In genomic region chr15:64013179-64014043, GRCh38 we compare ENCODE assay signal across 8 cellular contexts. TPM values are rescaled to one million over a fixed set of nuclear protein-coding genes. Genes with fewer than 3 reads are reported as not detected.
DNase-seq lines count a peak whose midpoint lies in the region; ATAC-seq and TF ChIP-seq lines count a peak whose summit lies in the region.
"Had no signal": no experiment of that assay in that cellular context is flagged by ENCODE, and none has a peak within 500 bp of the region (broad histone marks: within the 10 kb centered on the region; RNA-seq: fewer than 3 reads in every experiment).

No MANE protein-coding gene starts in this region.

- H3K4me3 ChIP-seq in CD4-positive, alpha-beta memory T cell (ENCODE audit: low read length in 2 of 2): no peak overlapping the region
- no peak overlapping the region for H3K4me3 ChIP-seq in neutrophil (ENCODE audit: low read depth in 1 of 2, low read length in 1 of 2)

- no peak for DNase-seq in CD4-positive, alpha-beta memory T cell
- peak; percentile 33 for DNase-seq in GM03348 (ENCODE audit: low spot score)
- no peak for DNase-seq in central memory CD8-positive, alpha-beta T cell (ENCODE audit: low spot score in 2 of 2)
- DNase-seq in stimulated activated naive CD4-positive, alpha-beta T cell (lab: John Stamatoyannopoulos, UW): no peak
- DNase-seq in SKM-1 treated with dmso at 0.1 percent for 144 hours (lab: John Stamatoyannopoulos, UW; ENCODE audit: unreplicated experiment): no peak
- DNase-seq: activated CD8-positive, alpha-beta memory T cell treated with anti-CD3 and anti-CD28 coated beads, Interleukin-2, amount 50 U/mL, for 4 hours had no signal

- no peaks in the 10 kb centered on the region for H3K36me3 ChIP-seq in CD4-positive, alpha-beta memory T cell (ENCODE audit: insufficient read depth, low read length)
- peaks cover 2% of the 10 kb centered on the region for H3K36me3 ChIP-seq in neutrophil

- H3K9me3 ChIP-seq in CD4-positive, alpha-beta memory T cell (ENCODE audit: control insufficient read depth in 1 of 2, low read length in 2 of 2): no peaks in the 10 kb centered on the region
- H3K9me3 ChIP-seq in neutrophil: no peaks in the 10 kb centered on the region

- CTCF ChIA-PET in CD4-positive, alpha-beta memory T cell (lab: Charles Lee; ENCODE audit: partially characterized antibody): interaction anchor here (0.9 to 10.8 kb wide), 3 partner anchors 33 to 261 kb away, joined by 4 to 154 read pairs (median 5); partner anchors contain the start of gene DAPK2

- no peak for TF ChIP-seq CTCF in neutrophil (IDR thresholded peaks at IDR 0.05)

- intact Hi-C loops in CD4-positive, alpha-beta memory T cell (cut with micrococcal nuclease): no loop called here

- POLR2A ChIA-PET in CD4-positive, alpha-beta memory T cell (lab: Charles Lee; ENCODE audit: partially characterized antibody): no interaction called here

- H3K4me3 Mint-ChIP-seq in CD4-positive, alpha-beta memory T cell: peak overlapping the region in 1 of 8 donors; percentile 13
- no peak overlapping the region for H3K4me3 Mint-ChIP-seq in central memory CD8-positive, alpha-beta T cell

- H3K27ac Mint-ChIP-seq in CD4-positive, alpha-beta memory T cell: peak overlapping the region in 6 of 7 donors; percentile 45 to 90 (median 69)
- peak overlapping the region; percentile 98 for H3K27ac Mint-ChIP-seq in central memory CD8-positive, alpha-beta T cell (ENCODE audit: low read depth)

- H3K9me3 Mint-ChIP-seq in CD4-positive, alpha-beta memory T cell: no peaks in the 10 kb centered on the region
- no peaks in the 10 kb centered on the region for H3K9me3 Mint-ChIP-seq in central memory CD8-positive, alpha-beta T cell

- no peaks in the 10 kb centered on the region for H3K27me3 Mint-ChIP-seq in CD4-positive, alpha-beta memory T cell
- H3K27me3 Mint-ChIP-seq in central memory CD8-positive, alpha-beta T cell: no peaks in the 10 kb centered on the region

- H3K27ac ChIP-seq in CD4-positive, alpha-beta memory T cell (ENCODE audit: low read depth, low read length): no peak overlapping the region
- H3K27ac ChIP-seq in neutrophil: peak overlapping the region; percentile 75

- no peak for ATAC-seq in central memory CD8-positive, alpha-beta T cell (replicated peaks; ENCODE audit: extremely low read depth, poor library complexity, severe bottlenecking)
- no peak for ATAC-seq in GM21360 (IDR thresholded peaks at IDR 0.05; ENCODE audit: unreplicated experiment)

- H3K4me1 Mint-ChIP-seq in CD4-positive, alpha-beta memory T cell: peaks cover 28 to 37% (median 32%) of the 10 kb centered on the region in 4 donors
- peaks cover 30% of the 10 kb centered on the region for H3K4me1 Mint-ChIP-seq in central memory CD8-positive, alpha-beta T cell

- no peaks in the 10 kb centered on the region for H3K36me3 Mint-ChIP-seq in CD4-positive, alpha-beta memory T cell
- peaks cover 9% of the 10 kb centered on the region for H3K36me3 Mint-ChIP-seq in central memory CD8-positive, alpha-beta T cell (ENCODE audit: insufficient read depth)

- no peaks in the 10 kb centered on the region for H3K27me3 ChIP-seq in CD4-positive, alpha-beta memory T cell (ENCODE audit: insufficient read depth, low read length)
- H3K27me3 ChIP-seq in neutrophil: no peaks in the 10 kb centered on the region

- peaks cover 44% of the 10 kb centered on the region for H3K4me1 ChIP-seq in CD4-positive, alpha-beta memory T cell (ENCODE audit: insufficient read depth, low read length)
- peaks cover 42 to 59% of the 10 kb centered on the region in 2 experiments for H3K4me1 ChIP-seq in neutrophil (ENCODE audit: control insufficient read depth in 1 of 2, insufficient read depth in 1 of 2, low read depth in 1 of 2, low read length in 1 of 2)

RNA-seq across cellular contexts. Expression of gene DAPK2, which starts 32.9 kb away (rescaled TPM):
- total RNA-seq in CD4-positive, alpha-beta memory T cell: 1 to 10 TPM; 2.3 to 2.9 TPM
- polyA plus RNA-seq in CD4-positive, alpha-beta memory T cell: under 1 TPM in 1 of 2 donors, not detected in 1; 0.93 TPM
